ENCODE assay signal across 23 cellular contexts in the genomic region with DNA sequence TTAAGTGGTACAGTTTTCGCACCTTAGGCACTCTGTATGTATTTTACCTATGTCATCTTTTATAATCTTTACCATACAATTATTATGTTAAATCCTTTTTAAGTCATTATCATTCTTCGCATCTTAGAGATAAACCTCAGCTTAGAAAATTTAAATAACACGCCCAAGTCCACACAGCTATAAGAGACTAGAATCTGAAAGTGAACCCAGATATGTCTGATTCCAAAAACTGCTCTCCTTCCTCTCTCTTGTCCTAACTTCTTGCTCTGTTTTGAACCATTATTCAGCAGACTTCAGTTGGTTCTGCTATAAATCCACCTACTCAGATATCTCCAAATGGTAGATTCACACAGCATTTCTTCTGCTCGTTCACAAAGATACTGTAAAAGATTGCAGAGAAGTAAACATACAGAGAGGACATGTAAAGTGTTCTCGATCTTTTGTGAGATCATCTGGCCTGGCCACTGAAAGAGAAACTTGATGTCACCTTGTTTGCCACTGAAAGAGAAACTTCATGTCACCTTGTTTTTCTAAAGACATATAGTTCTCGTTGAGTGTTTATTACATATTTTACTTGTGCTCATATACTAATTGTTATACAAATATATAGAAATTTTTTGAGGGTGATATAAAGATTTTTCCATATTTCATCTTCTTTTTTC.
"Had no signal": no experiment of that assay in that cellular context is flagged by ENCODE, and none has a peak within 500 bp of the region (broad histone marks: within the 10 kb centered on the region; RNA-seq: fewer than 3 reads in every experiment).

No MANE protein-coding gene starts in this region.

- H3K27me3 Mint-ChIP-seq: natural killer cell treated with Interleukin-12 subunit alpha and Interleukin-12 subunit beta and Interleukin-15 and Interleukin-18, amount 100 ng/mL, for 72 hours; stimulated activated naive B cell treated with anti-CD40 and anti-IgM and Interleukin-4, amounts not matched to agents 10 μg/mL and 1 μg/mL and 100 μg/mL, for 72 hours; stimulated activated naive CD8-positive, alpha-beta T cell treated with anti-CD3 and anti-CD28 coated beads, Interleukin-15, amount 100 ng/mL, for 72 hours had no signal

- H3K27ac Mint-ChIP-seq: endodermal cell; natural killer cell treated with Interleukin-12 subunit alpha and Interleukin-12 subunit beta and Interleukin-15 and Interleukin-18, amount 100 ng/mL, for 72 hours; neural progenitor cell; stimulated activated naive B cell treated with anti-CD40 and anti-IgM and Interleukin-4, amounts not matched to agents 10 μg/mL and 1 μg/mL and 100 μg/mL, for 72 hours; stimulated activated naive CD8-positive, alpha-beta T cell treated with anti-CD3 and anti-CD28 coated beads, Interleukin-15, amount 100 ng/mL, for 72 hours had no signal

- H3K4me3 Mint-ChIP-seq: endodermal cell; natural killer cell treated with Interleukin-12 subunit alpha and Interleukin-12 subunit beta and Interleukin-15 and Interleukin-18, amount 100 ng/mL, for 72 hours; neural progenitor cell; stimulated activated naive B cell treated with anti-CD40 and anti-IgM and Interleukin-4, amounts not matched to agents 10 μg/mL and 1 μg/mL and 100 μg/mL, for 72 hours; stimulated activated naive CD8-positive, alpha-beta T cell treated with anti-CD3 and anti-CD28 coated beads, Interleukin-15, amount 100 ng/mL, for 72 hours had no signal

- H3K27me3 ChIP-seq: hepatocyte, neural progenitor cell, ovary, right atrium auricular region, sigmoid colon, testis, transverse colon had no signal

- H3K36me3 ChIP-seq: neural progenitor cell, ovary, right atrium auricular region, sigmoid colon, transverse colon had no signal

- H3K4me1 ChIP-seq: neural progenitor cell, right atrium auricular region, sigmoid colon, testis, transverse colon had no signal

- ATAC-seq: left colon; left ventricle myocardium superior; natural killer cell treated with Interleukin-12 subunit alpha and Interleukin-12 subunit beta and Interleukin-15 and Interleukin-18, amount 100 ng/mL, for 72 hours; stimulated activated naive B cell treated with anti-CD40 and anti-IgM and Interleukin-4, amounts not matched to agents 10 μg/mL and 1 μg/mL and 100 μg/mL, for 72 hours; stimulated activated naive CD8-positive, alpha-beta T cell treated with anti-CD3 and anti-CD28 coated beads, Interleukin-15, amount 100 ng/mL, for 72 hours had no signal

- H3K36me3 Mint-ChIP-seq: neural progenitor cell; stimulated activated naive B cell treated with anti-CD40 and anti-IgM and Interleukin-4, amounts not matched to agents 10 μg/mL and 1 μg/mL and 100 μg/mL, for 72 hours had no signal

- H3K27ac ChIP-seq: hepatocyte, neural progenitor cell, ovary, right atrium auricular region, sigmoid colon, skin epidermis, testis, transverse colon had no signal

- DNase-seq: effector CD4-positive, alpha-beta T cell; endodermal cell; foreskin melanocyte; head of caudate nucleus; left colon; left ventricle myocardium superior; mesenchymal stem cell; midbrain; nucleus accumbens; ovary; sigmoid colon; stimulated activated CD4-positive, alpha-beta T cell treated with anti-CD3 and anti-CD28 coated beads, Interleukin-2, amount 100 ng/mL, for 24 hours; stimulated activated CD4-positive, alpha-beta T cell treated with anti-CD3 and anti-CD28 coated beads, Interleukin-4, amount 100 ng/mL, for 4 hours; stimulated activated naive B cell treated with anti-CD40 and anti-IgM and Interleukin-4, amounts not matched to agents 10 μg/mL and 1 μg/mL and 100 μg/mL, for 72 hours; stimulated activated naive CD8-positive, alpha-beta T cell treated with anti-CD3 and anti-CD28 coated beads, Interleukin-15, amount 100 ng/mL, for 72 hours; testis; transverse colon had no signal

- H3K9me3 Mint-ChIP-seq: natural killer cell treated with Interleukin-12 subunit alpha and Interleukin-12 subunit beta and Interleukin-15 and Interleukin-18, amount 100 ng/mL, for 72 hours had no signal

- H3K9ac ChIP-seq: neural progenitor cell had no signal

- H2AFZ ChIP-seq: hepatocyte, neural progenitor cell had no signal

- H3K4me2 ChIP-seq: hepatocyte, neural progenitor cell had no signal

- H3K4me3 ChIP-seq: hepatocyte, lung, neural progenitor cell, ovary, right atrium auricular region, sigmoid colon, skin epidermis, testis, transverse colon had no signal

- H3K4me1 Mint-ChIP-seq: endodermal cell; neural progenitor cell; stimulated activated naive B cell treated with anti-CD40 and anti-IgM and Interleukin-4, amounts not matched to agents 10 μg/mL and 1 μg/mL and 100 μg/mL, for 72 hours; stimulated activated naive CD8-positive, alpha-beta T cell treated with anti-CD3 and anti-CD28 coated beads, Interleukin-15, amount 100 ng/mL, for 72 hours had no signal

- H3K79me2 ChIP-seq: hepatocyte had no signal

- H3K9me3 ChIP-seq: ovary, right atrium auricular region, sigmoid colon, testis, transverse colon had no signal
